20 cellular contexts compared by ENCODE assay signal in genomic region chr20:49399329-49399728, GRCh38.
DNase-seq lines count a peak whose midpoint lies in the region; ATAC-seq and TF ChIP-seq lines count a peak whose summit lies in the region.
"Had no signal": no experiment of that assay in that cellular context is flagged by ENCODE, and none has a peak within 500 bp of the region (broad histone marks: within the 10 kb centered on the region; RNA-seq: fewer than 3 reads in every experiment).

No MANE protein-coding gene starts in this region.

- intact Hi-C loops in Right ventricle myocardium superior (cut with DNase I), result no loop called here
- intact Hi-C loops in cardiac septum (cut with DNase I), result no loop called here
- intact Hi-C loops in prostate gland (cut with DNase I), result no loop called here
- intact Hi-C loops in uterus (cut with DNase I; ENCODE audit: low total_unique reads), result loop anchor here (10.0 kb wide), 1 partner anchor 55 kb away; no protein-coding TSS in a partner anchor

- TF ChIP-seq CTCF in prostate gland (IDR thresholded peaks at IDR 0.05) (no peak), uterus (IDR thresholded peaks at IDR 0.05) (no peak)

- DNase-seq in Right ventricle myocardium superior, result no peak
- no peak for DNase-seq in cardiac septum (ENCODE audit: low spot score)
- DNase-seq in fibroblast of gingiva (ENCODE audit: low read depth), result peak; percentile 79
- no peak for DNase-seq in prostate gland (ENCODE audit: low spot score)
- DNase-seq in uterus, result peak; percentile 68 to 79
- no peak for DNase-seq in SW 1271 (lab: John Stamatoyannopoulos, UW)
- no peak for DNase-seq in NCI-H1694 treated with DMSO at 0.1 percent for 48 hours (lab: John Stamatoyannopoulos, UW)
- DNase-seq: activated CD4-positive, CD25-positive, alpha-beta regulatory T cell; activated T-cell treated with anti-CD3 and anti-CD28 coated beads, Interleukin-2, amount 50 U/mL, for 72 hours; CD4-positive, CD25-positive, alpha-beta regulatory T cell; colonic mucosa; DMS79 treated with DMSO at 0.1 percent for 48 hours; NCI-H1930; NCI-H524 treated with DMSO at 0.1 percent for 48 hours; stimulated activated CD8-positive, alpha-beta memory T cell treated with anti-CD3 and anti-CD28 coated beads, Interleukin-4, amount 100 ng/mL, for 48 hours had no signal

- H3K4me3 ChIP-seq in prostate gland (no peak overlapping the region), uterus (no peak overlapping the region)
- H3K4me3 ChIP-seq: colonic mucosa, smooth muscle cell, thyroid gland had no signal

- H3K27me3 ChIP-seq in prostate gland (replicated peaks; ENCODE audit: insufficient read depth) (no peaks in the 10 kb centered on the region), uterus (no peaks in the 10 kb centered on the region)
- H3K27me3 ChIP-seq: colonic mucosa, thyroid gland had no signal

- H3K27ac ChIP-seq in prostate gland (peak overlapping the region; percentile 50 to 71), uterus (peak overlapping the region; percentile 93 to 94)
- H3K27ac ChIP-seq: colonic mucosa, HL-60 had no signal

- peak; percentile 39 for ATAC-seq in Right ventricle myocardium superior (ENCODE audit: poor library complexity)
- ATAC-seq in HG03045 (IDR thresholded peaks at IDR 0.05; ENCODE audit: unreplicated experiment), result no peak
- ATAC-seq: activated naive CD4-positive, alpha-beta T cell treated with anti-CD3 and anti-CD28 coated beads, Interleukin-2, amount 50 U/mL, for 72 hours; activated T-cell treated with anti-CD3 and anti-CD28 coated beads, Interleukin-2, amount 50 U/mL, for 72 hours had no signal

- H3K4me1 ChIP-seq in prostate gland (replicated peaks) (no peaks in the 10 kb centered on the region), uterus (peaks cover 12 to 18% of the 10 kb centered on the region in 2 donors)
- H3K4me1 ChIP-seq: colonic mucosa had no signal

- WGBS in prostate gland, result 46% methylated on average over 5 of the region's 5 CpGs

- no peaks in the 10 kb centered on the region for H3K9me3 ChIP-seq in prostate gland
- no peaks in the 10 kb centered on the region for H3K9me3 ChIP-seq in uterus
- H3K9me3 ChIP-seq: colonic mucosa, thyroid gland had no signal

- no peaks in the 10 kb centered on the region for H3K36me3 ChIP-seq in prostate gland
- H3K36me3 ChIP-seq in uterus, result no peaks in the 10 kb centered on the region
- H3K36me3 ChIP-seq: colonic mucosa, thyroid gland had no signal

- TF ChIP-seq POLR2A in prostate gland (IDR thresholded peaks at IDR 0.05) (no peak), uterus (IDR thresholded peaks at IDR 0.05) (no peak)

Comparison
In these comparisons a context has a peak if more than half of its experiments do, and no peak if none do; other contexts are left out.
1. DNase-seq: peak in fibroblast of gingiva (single experiment) and uterus (2 of 2); none in Right ventricle myocardium superior (single experiment), cardiac septum (single experiment), prostate gland (single experiment), SW 1271 (0 of 2) and NCI-H1694 treated with DMSO at 0.1 percent for 48 hours (single experiment).